19 cellular contexts compared by ENCODE assay signal in the genomic region with DNA sequence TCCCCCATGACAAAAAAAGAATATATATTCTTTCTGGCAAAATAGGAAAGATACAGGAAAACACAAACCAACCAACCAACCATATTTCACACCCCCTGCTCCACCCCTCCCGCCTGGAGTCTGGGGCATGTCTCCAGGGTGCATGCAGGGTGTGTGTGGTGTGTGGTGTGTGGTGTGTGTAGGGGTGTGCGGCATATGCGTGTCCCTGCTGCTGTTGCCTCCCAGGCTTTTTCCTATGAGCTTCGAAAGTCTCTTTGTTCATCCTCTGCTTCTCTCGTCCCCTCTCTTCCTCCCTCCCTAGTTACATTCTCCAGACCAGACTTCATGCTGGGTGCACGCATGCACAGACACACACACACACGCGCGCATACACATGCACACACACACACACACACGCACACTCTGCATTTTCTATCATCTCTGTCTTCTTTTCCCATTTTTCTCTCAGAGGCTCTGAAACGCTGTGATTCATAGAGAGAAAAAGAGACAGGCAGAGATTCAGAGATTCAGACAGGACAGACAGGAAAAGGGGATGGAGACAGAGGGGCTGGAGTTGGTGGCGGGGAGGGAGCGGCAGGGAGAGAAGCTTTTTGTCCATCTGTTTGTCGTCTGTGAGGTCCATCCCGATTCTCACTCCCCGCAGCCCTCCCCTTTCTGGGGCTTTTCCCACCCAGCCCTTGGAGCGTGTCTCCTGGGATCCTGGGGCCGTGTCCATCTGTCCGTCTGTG.
DNase-seq lines count a peak whose midpoint lies in the region; ATAC-seq and TF ChIP-seq lines count a peak whose summit lies in the region.
"Had no signal": no experiment of that assay in that cellular context is flagged by ENCODE, and none has a peak within 500 bp of the region (broad histone marks: within the 10 kb centered on the region; RNA-seq: fewer than 3 reads in every experiment).

No MANE protein-coding gene starts in this region.

- H3K36me3 Mint-ChIP-seq in H9 (ENCODE audit: insufficient read depth in 1 of 3, low read depth in 3 of 3) = peaks cover 4 to 10% (median 9%) of the 10 kb centered on the region in 3 experiments; a peak in 5 of 7 replicates
- H3K36me3 Mint-ChIP-seq in natural killer cell treated with Interleukin-12 subunit alpha and Interleukin-12 subunit beta and Interleukin-15 and Interleukin-18, amount 100 ng/mL, for 72 hours = no peaks in the 10 kb centered on the region

- no peak overlapping the region for H3K14ac ChIP-seq in H9 (ENCODE audit: insufficient read depth, low read length)

- H4K91ac ChIP-seq in H9 (ENCODE audit: insufficient read length, low read depth, low read length) = no peak overlapping the region

- H3K4me3 Mint-ChIP-seq in H9 = peak overlapping the region in 1 of 2 experiments; percentile 45; a peak in 2 of 5 replicates
- H3K4me3 Mint-ChIP-seq in natural killer cell treated with Interleukin-12 subunit alpha and Interleukin-12 subunit beta and Interleukin-15 and Interleukin-18, amount 100 ng/mL, for 72 hours = no peak overlapping the region

- H2BK15ac ChIP-seq in H9 (ENCODE audit: low read depth, low read length) = no peak overlapping the region

- no peak overlapping the region for H2BK12ac ChIP-seq in H9 (ENCODE audit: insufficient read length, low read depth, low read length)

- no CpG with 5 or more reads among the region's 19 CpGs for WGBS in H9 (ENCODE audit: extremely low coverage, insufficient read length, low lambda C conversion rate)
- 69 to 72% methylated on average over 14 to 17 of the region's 19 CpGs for WGBS in mesodermal cell (ENCODE audit: insufficient coverage in 2 of 2), 2 experiments
- 51% methylated on average over 19 of the region's 19 CpGs for WGBS in prostate gland

- H3K27me3 ChIP-seq in H9 (ENCODE audit: insufficient read depth, low read length) (no peaks in the 10 kb centered on the region; the same call in 1 of the 2 replicates), prostate gland (replicated peaks; ENCODE audit: insufficient read depth) (no peaks in the 10 kb centered on the region)

- H3K9me3 ChIP-seq in H9 (ENCODE audit: control insufficient read depth, low read depth, low read length) (no peaks in the 10 kb centered on the region), mesodermal cell (ENCODE audit: control insufficient read depth, low read length) (no peaks in the 10 kb centered on the region), prostate gland (no peaks in the 10 kb centered on the region)
- H3K9me3 ChIP-seq: neutrophil, sigmoid colon, upper lobe of right lung had no signal

- H3K4ac ChIP-seq in H9 (ENCODE audit: low read depth, low read length) = no peak overlapping the region

- no peaks in the 10 kb centered on the region for H3K9me3 Mint-ChIP-seq in H9
- no peaks in the 10 kb centered on the region for H3K9me3 Mint-ChIP-seq in natural killer cell treated with Interleukin-12 subunit alpha and Interleukin-12 subunit beta and Interleukin-15 and Interleukin-18, amount 100 ng/mL, for 72 hours

- TF ChIP-seq POLR2A in prostate gland (IDR thresholded peaks at IDR 0.05) = no peak

- no peak overlapping the region for H3K23ac ChIP-seq in H9 (ENCODE audit: insufficient read length, low read depth, low read length)

- H3K27ac Mint-ChIP-seq in H9 = no peak overlapping the region; a peak in 1 of 7 replicates
- no peak overlapping the region for H3K27ac Mint-ChIP-seq in natural killer cell treated with Interleukin-12 subunit alpha and Interleukin-12 subunit beta and Interleukin-15 and Interleukin-18, amount 100 ng/mL, for 72 hours

- H2BK20ac ChIP-seq in H9 (ENCODE audit: low read depth, low read length, poor library complexity, severe bottlenecking) = no peak overlapping the region

- no peak overlapping the region for H2AK5ac ChIP-seq in H9 (ENCODE audit: insufficient read length, low read length)

- no peak overlapping the region for H2BK120ac ChIP-seq in H9 (ENCODE audit: low read depth, low read length, poor library complexity, severe bottlenecking)

- H3K27ac ChIP-seq in H9 (ENCODE audit: insufficient read length, low read depth, low read length) (no peak overlapping the region), caudate nucleus (ENCODE audit: low read depth, low read length) (peak overlapping the region; percentile 73), mesodermal cell (ENCODE audit: low read depth, low read length, severe bottlenecking) (peak overlapping the region; percentile 43), prostate gland (no peak overlapping the region)
- H3K27ac ChIP-seq: KMS-11, neutrophil, SK-N-MC, upper lobe of right lung had no signal

- no peak overlapping the region for H2AFZ ChIP-seq in H9 (ENCODE audit: low read length)

- no peaks in the 10 kb centered on the region for H3K79me2 ChIP-seq in H9 (ENCODE audit: insufficient read depth, low read length)

- no peak overlapping the region for H3K56ac ChIP-seq in H9 (ENCODE audit: insufficient read length, low read depth, low read length)

- H4K5ac ChIP-seq in H9 (ENCODE audit: insufficient read length, low read depth, low read length) = no peak overlapping the region

- no peaks in the 10 kb centered on the region for H3K79me1 ChIP-seq in H9 (ENCODE audit: insufficient read depth, low read depth, low read length, poor library complexity, severe bottlenecking)

- H3K4me1 ChIP-seq in H9 (ENCODE audit: insufficient read depth, low read length) (peaks cover 16% of the 10 kb centered on the region; the same call in 1 of the 2 replicates), mesodermal cell (ENCODE audit: control insufficient read depth, insufficient read depth, low read length, poor library complexity, severe bottlenecking) (peaks cover 22% of the 10 kb centered on the region), prostate gland (replicated peaks) (peaks cover 2% of the 10 kb centered on the region)

- H3K4me3 ChIP-seq in mesodermal cell (ENCODE audit: extremely low read depth, insufficient read depth, low read length, poor library complexity, severe bottlenecking) = no peak overlapping the region
- no peak overlapping the region for H3K4me3 ChIP-seq in prostate gland
- H3K4me3 ChIP-seq: sigmoid colon, SK-N-MC, upper lobe of right lung had no signal

- peaks cover 31 to 43% of the 10 kb centered on the region in 2 experiments for H3K4me1 Mint-ChIP-seq in H9
- H3K4me1 Mint-ChIP-seq in natural killer cell treated with Interleukin-12 subunit alpha and Interleukin-12 subunit beta and Interleukin-15 and Interleukin-18, amount 100 ng/mL, for 72 hours (ENCODE audit: low read depth in 2 of 2) = peaks cover 14 to 26% of the 10 kb centered on the region in 2 donors

- H3K36me3 ChIP-seq in mesodermal cell (ENCODE audit: control insufficient read depth, insufficient read depth, low read length) (peaks cover 16% of the 10 kb centered on the region), prostate gland (no peaks in the 10 kb centered on the region)
- H3K36me3 ChIP-seq: neutrophil, upper lobe of right lung had no signal

- ATAC-seq in GM21381 (IDR thresholded peaks at IDR 0.05; ENCODE audit: unreplicated experiment) = no peak
- no peak for ATAC-seq in natural killer cell treated with Interleukin-12 subunit alpha and Interleukin-12 subunit beta and Interleukin-15 and Interleukin-18, amount 100 ng/mL, for 72 hours
- ATAC-seq: activated CD4-positive, CD25-positive, alpha-beta regulatory T cell treated with anti-CD3 and anti-CD28 coated beads, Interleukin-2, amount 50 U/mL, for 24 hours; upper lobe of right lung had no signal

- H3K23me2 ChIP-seq in H9 (ENCODE audit: insufficient read length, low read depth, low read length, poor library complexity, severe bottlenecking) = peaks cover 2% of the 10 kb centered on the region

- H3K18ac ChIP-seq in H9 (ENCODE audit: insufficient read length, low read depth, low read length) = no peak overlapping the region

- H4K8ac ChIP-seq in H9 (replicated peaks; ENCODE audit: insufficient read length, low read depth, low read length) = no peak overlapping the region

- H2BK5ac ChIP-seq in H9 (ENCODE audit: insufficient read length, low read length) = no peak overlapping the region

- TF ChIP-seq CTCF in H9 (conservative IDR thresholded peaks at IDR 0.05) (no peak), prostate gland (IDR thresholded peaks at IDR 0.05) (no peak)

- intact Hi-C loops in prostate gland (cut with DNase I) = no loop called here

- no peak overlapping the region for H3T11ph ChIP-seq in H9 (ENCODE audit: low read length)

- no peaks in the 10 kb centered on the region for H4K20me1 ChIP-seq in H9 (ENCODE audit: control insufficient read depth, insufficient read depth, insufficient read length)

- no peak overlapping the region for H3K9ac ChIP-seq in H9 (ENCODE audit: extremely low read depth, insufficient read length, low read length)
- H3K9ac ChIP-seq: KMS-11 had no signal

- DNase-seq in Ammon's horn (ENCODE audit: low spot score) = peak; percentile 31
- DNase-seq in H9 = no peak
- DNase-seq in caudate nucleus (lab: John Stamatoyannopoulos, UW) = peak in 18 of 61 donors; percentile 8 to 65 (median 20)
- DNase-seq in prostate gland (ENCODE audit: low spot score) = no peak
- no peak for DNase-seq in NCI-H1092 (lab: John Stamatoyannopoulos, UW)
- no peak for DNase-seq in natural killer cell treated with Interleukin-12 subunit alpha and Interleukin-12 subunit beta and Interleukin-15 and Interleukin-18, amount 100 ng/mL, for 72 hours (ENCODE audit: low spot score)
- DNase-seq: amniotic stem cell, hippocampal formation, NCI-H2081 treated with DMSO at 0.1 percent for 48 hours, NCI-H774, T1000, upper lobe of right lung had no signal

- peak overlapping the region; percentile 33 for H3K4me2 ChIP-seq in H9 (ENCODE audit: insufficient read depth, insufficient read length, low read length)
- H3K4me2 ChIP-seq: KMS-11 had no signal

- H3K27me3 Mint-ChIP-seq in H9 (ENCODE audit: low read depth) = peaks cover 21% of the 10 kb centered on the region
- peaks cover 12 to 40% of the 10 kb centered on the region in 2 donors for H3K27me3 Mint-ChIP-seq in natural killer cell treated with Interleukin-12 subunit alpha and Interleukin-12 subunit beta and Interleukin-15 and Interleukin-18, amount 100 ng/mL, for 72 hours

Comparison
In these comparisons a context has a peak if more than half of its experiments do, and no peak if none do; other contexts are left out.
1. H3K27ac ChIP-seq: peak in caudate nucleus (single experiment) and mesodermal cell (single experiment); none in H9 (single experiment) and prostate gland (0 of 2).